ENCODE assay signal across 17 cellular contexts in genomic region chr5:33612386-33612785, GRCh38.
DNase-seq lines count a peak whose midpoint lies in the region; ATAC-seq and TF ChIP-seq lines count a peak whose summit lies in the region.
"Had no signal": no experiment of that assay in that cellular context is flagged by ENCODE, and none has a peak within 500 bp of the region (broad histone marks: within the 10 kb centered on the region; RNA-seq: fewer than 3 reads in every experiment).

No MANE protein-coding gene starts in this region.

- TF ChIP-seq CTCF in foreskin fibroblast (IDR thresholded peaks at IDR 0.05; ENCODE audit: low read depth, low read length), result no peak
- no peak for TF ChIP-seq CTCF in lower lobe of right lung (IDR thresholded peaks at IDR 0.05)

- intact Hi-C loops in right cardiac atrium (cut with DNase I) (no loop called here), lower lobe of right lung (cut with DNase I) (no loop called here)

- peaks cover 28% of the 10 kb centered on the region for H3K4me1 ChIP-seq in ACC112 (ENCODE audit: control insufficient read depth, insufficient read depth, low read length, unreplicated experiment)
- H3K4me1 ChIP-seq in right cardiac atrium (ENCODE audit: control insufficient read depth, insufficient read depth, low read length), result no peaks in the 10 kb centered on the region
- no peaks in the 10 kb centered on the region for H3K4me1 ChIP-seq in lower lobe of right lung

- no peaks in the 10 kb centered on the region for H3K27me3 ChIP-seq in ACC112 (ENCODE audit: insufficient read depth, low read length)
- no peaks in the 10 kb centered on the region for H3K27me3 ChIP-seq in right cardiac atrium (ENCODE audit: control insufficient read depth, insufficient read depth)
- H3K27me3 ChIP-seq in lower lobe of right lung (ENCODE audit: low read depth), result no peaks in the 10 kb centered on the region

- H3K27ac ChIP-seq in ACC112 (ENCODE audit: low read depth, low read length) (peak overlapping the region; percentile 90), right cardiac atrium (ENCODE audit: low read length) (no peak overlapping the region), lower lobe of right lung (no peak overlapping the region)
- H3K27ac ChIP-seq: skin epidermis had no signal

- H3K79me2 ChIP-seq in ACC112 (ENCODE audit: control insufficient read depth, insufficient read depth, low read length, unreplicated experiment), result no peaks in the 10 kb centered on the region

- H3K36me3 ChIP-seq in ACC112 (ENCODE audit: insufficient read depth, low read length) (peaks cover 13% of the 10 kb centered on the region; the same call in 1 of the 2 replicates), lower lobe of right lung (peaks cover 4% of the 10 kb centered on the region)

- WGBS in right cardiac atrium, result 72% methylated on average over 1 of the region's 1 CpG

- H2AFZ ChIP-seq in ACC112 (ENCODE audit: low read length, unreplicated experiment), result peak overlapping the region; percentile 25

- H3K9me3 ChIP-seq in right cardiac atrium (ENCODE audit: control insufficient read depth, low read length), result no peaks in the 10 kb centered on the region
- no peaks in the 10 kb centered on the region for H3K9me3 ChIP-seq in lower lobe of right lung

- DNase-seq in HK-2 (ENCODE audit: unreplicated experiment), result peak; percentile 9
- peak; percentile 26 for DNase-seq in amniotic epithelial cell (ENCODE audit: low read depth)
- peak; percentile 71 to 84 for DNase-seq in foreskin fibroblast
- DNase-seq in right cardiac atrium, result no peak
- DNase-seq in lower lobe of right lung, result no peak
- DNase-seq in activated T-cell treated with anti-CD3 and anti-CD28 coated beads, Interleukin-2, amount 50 U/mL, for 48 hours, result no peak
- no peak for DNase-seq in GF-D8 (lab: John Stamatoyannopoulos, UW)
- DNase-seq: activated CD4-positive, alpha-beta T cell treated with anti-CD3 and anti-CD28 coated beads for 1 hour; endodermal cell; NCI-H1417 treated with DMSO at 0.1 percent for 48 hours; NCI-H2227 treated with DMSO at 0.1 percent for 48 hours; occipital lobe; SHP77 treated with DMSO at 0.1 percent for 48 hours; T-helper 9 cell had no signal

- ATAC-seq in right cardiac atrium (no peak), lower lobe of right lung (no peak)
- ATAC-seq: activated naive CD4-positive, alpha-beta T cell treated with anti-CD3 and anti-CD28 coated beads, Interleukin-2, amount 50 U/mL, for 72 hours had no signal

- H3K4me3 ChIP-seq in ACC112 (ENCODE audit: low read depth, low read length) (peak overlapping the region; percentile 64), foreskin fibroblast (ENCODE audit: low read depth in 1 of 2, low read length in 2 of 2) (no peak overlapping the region), right cardiac atrium (ENCODE audit: low read length) (no peak overlapping the region), lower lobe of right lung (no peak overlapping the region)
- H3K4me3 ChIP-seq: skin epidermis had no signal

Comparison
In these comparisons a context has a peak if more than half of its experiments do, and no peak if none do; other contexts are left out.
1. DNase-seq: peak in HK-2 (single experiment), amniotic epithelial cell (single experiment) and foreskin fibroblast (2 of 2); none in right cardiac atrium (0 of 3), lower lobe of right lung (single experiment), activated T-cell treated with anti-CD3 and anti-CD28 coated beads, Interleukin-2, amount 50 U/mL, for 48 hours (0 of 2) and GF-D8 (single experiment).